In the genomic region with DNA sequence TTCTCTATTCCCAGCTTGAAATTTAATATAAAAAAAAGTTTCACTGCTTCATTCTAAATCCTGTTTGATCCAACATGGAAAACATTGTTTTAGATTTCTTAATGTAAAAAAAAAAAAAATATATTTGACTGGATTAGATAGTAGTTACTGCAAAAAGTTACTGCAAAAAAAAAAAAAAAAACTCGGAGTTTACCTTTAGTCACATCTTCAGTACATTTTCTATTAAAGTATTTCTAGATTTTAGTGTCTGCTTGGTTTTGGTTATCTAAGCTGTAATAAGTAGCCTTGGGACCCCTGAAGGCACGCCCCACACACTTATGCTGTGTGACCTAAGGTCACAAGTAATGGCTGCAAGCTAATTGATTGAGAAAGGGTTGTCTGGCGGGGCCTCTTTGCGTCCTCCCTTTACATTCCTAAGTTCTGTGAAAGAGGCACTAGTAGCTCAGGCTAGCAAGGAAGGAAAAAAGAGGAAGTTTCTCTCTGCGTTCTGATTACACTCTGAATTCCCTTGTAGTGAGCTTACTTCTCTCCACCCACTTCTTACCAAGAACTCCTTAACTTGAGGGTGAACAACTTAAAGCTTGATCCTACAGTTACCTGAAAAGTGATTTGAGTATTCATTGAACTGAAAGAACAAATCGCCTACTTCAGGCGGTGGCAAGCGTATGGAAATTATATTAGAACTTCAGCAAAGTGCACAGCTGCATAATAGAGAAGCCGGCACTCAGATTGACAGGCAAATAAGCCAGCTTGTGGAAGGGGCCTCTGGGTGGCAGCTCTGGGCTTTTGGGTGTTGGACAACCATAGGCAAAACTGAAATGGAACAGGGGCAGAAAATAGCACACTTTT, we compare ENCODE assay signal across 8 cellular contexts.
A peak's percentile ranks its signal among the peaks of the same experiment; 100 is the strongest.
DNase-seq lines count a peak whose midpoint lies in the region; ATAC-seq and TF ChIP-seq lines count a peak whose summit lies in the region.

No MANE protein-coding gene starts in this region.

- H3K9me3 ChIP-seq in esophagus (ENCODE audit: control insufficient read depth in 2 of 2, insufficient read depth in 1 of 2, low read depth in 1 of 2, low read length in 1 of 2) (no peaks in the 10 kb centered on the region), mucosa of descending colon (peaks cover 2% of the 10 kb centered on the region), uterus (peaks cover 0 to 5% of the 10 kb centered on the region in 2 donors)

- H3K36me3 ChIP-seq in esophagus (ENCODE audit: control insufficient read depth in 2 of 2, insufficient read depth in 2 of 2, low read length in 1 of 2) (no peaks in the 10 kb centered on the region), mucosa of descending colon (ENCODE audit: low read depth) (no peaks in the 10 kb centered on the region), uterus (no peaks in the 10 kb centered on the region)

- WGBS in esophagus, 2 donors: 11 to 15% methylated on average over 9 of the region's 9 CpGs

- no peaks in the 10 kb centered on the region for H3K27me3 Mint-ChIP-seq in activated T-cell treated with anti-CD3 and anti-CD28 coated beads, Interleukin-2, amount 50 U/mL, for 4 hours (ENCODE audit: low read depth)

- H3K4me1 Mint-ChIP-seq in activated T-cell treated with anti-CD3 and anti-CD28 coated beads, Interleukin-2, amount 50 U/mL, for 4 hours (ENCODE audit: low read depth): peaks cover 8% of the 10 kb centered on the region

- no peaks in the 10 kb centered on the region for H3K36me3 Mint-ChIP-seq in activated T-cell treated with anti-CD3 and anti-CD28 coated beads, Interleukin-2, amount 50 U/mL, for 4 hours (ENCODE audit: insufficient read depth)

- DNase-seq in GM10266 (ENCODE audit: extremely low spot score) (peak; percentile 13), SIG-M5 (lab: John Stamatoyannopoulos, UW) (peak; percentile 91), mucosa of descending colon (peak in 1 of 3 donors; percentile 28), uterus (peak; percentile 61 to 77)
- no peak for DNase-seq in activated T-cell treated with anti-CD3 and anti-CD28 coated beads, Interleukin-2, amount 50 U/mL, for 4 hours
- DNase-seq in stimulated activated CD4-positive, alpha-beta T cell treated with anti-CD3 and anti-CD28 coated beads, Interleukin-1b, Interleukin-23, amount 100 ng/mL, for 48 hours: no peak

- intact Hi-C loops in mucosa of descending colon (cut with DNase I, micrococcal nuclease): no loop called here
- intact Hi-C loops in uterus (cut with DNase I; ENCODE audit: low total_unique reads): no loop called here

- peak in 1 of 2 donors; percentile 38 for TF ChIP-seq POLR2A in uterus (IDR thresholded peaks at IDR 0.05)

- no peaks in the 10 kb centered on the region for H3K9me3 Mint-ChIP-seq in activated T-cell treated with anti-CD3 and anti-CD28 coated beads, Interleukin-2, amount 50 U/mL, for 4 hours

- H3K4me1 ChIP-seq in esophagus (ENCODE audit: control insufficient read depth in 2 of 2, insufficient read depth in 2 of 2, low read length in 1 of 2): no peaks in the 10 kb centered on the region
- no peaks in the 10 kb centered on the region for H3K4me1 ChIP-seq in mucosa of descending colon (ENCODE audit: low read depth)
- no peaks in the 10 kb centered on the region for H3K4me1 ChIP-seq in uterus

- peak overlapping the region; percentile 3 to 59 for H3K4me3 ChIP-seq in esophagus (ENCODE audit: low read depth in 1 of 2, low read length in 2 of 2)
- H3K4me3 ChIP-seq in mucosa of descending colon: no peak overlapping the region
- peak overlapping the region; percentile 39 to 40 for H3K4me3 ChIP-seq in uterus

- H3K27ac ChIP-seq in esophagus (ENCODE audit: low read depth in 2 of 2, low read length in 1 of 2) (peak overlapping the region; percentile 92 to 96), uterus (peak overlapping the region; percentile 84 to 98)

- TF ChIP-seq CTCF in GM10266 (IDR thresholded peaks at IDR 0.05; ENCODE audit: control insufficient read depth, insufficient read depth, low read depth, missing control alignments) (no peak), mucosa of descending colon (IDR thresholded peaks at IDR 0.05) (no peak), uterus (IDR thresholded peaks at IDR 0.05) (peak; percentile 6 to 28 (median 20))

- ATAC-seq in HG02870 (IDR thresholded peaks at IDR 0.05; ENCODE audit: unreplicated experiment): peak; percentile 69
- ATAC-seq in mucosa of descending colon: peak; percentile 38
- ATAC-seq in activated T-cell treated with anti-CD3 and anti-CD28 coated beads, Interleukin-2, amount 50 U/mL, for 4 hours: no peak

- no peak overlapping the region for H3K4me3 Mint-ChIP-seq in activated T-cell treated with anti-CD3 and anti-CD28 coated beads, Interleukin-2, amount 50 U/mL, for 4 hours

- H3K27me3 ChIP-seq in esophagus (ENCODE audit: control insufficient read depth in 1 of 2, insufficient read depth in 2 of 2, low read length in 2 of 2) (no peaks in the 10 kb centered on the region), uterus (no peaks in the 10 kb centered on the region)

Comparison
In these comparisons a context has a peak if more than half of its experiments do, and no peak if none do; other contexts are left out.
1. DNase-seq: peak in GM10266 (single experiment), SIG-M5 (single experiment) and uterus (2 of 2); none in activated T-cell treated with anti-CD3 and anti-CD28 coated beads, Interleukin-2, amount 50 U/mL, for 4 hours (single experiment) and stimulated activated CD4-positive, alpha-beta T cell treated with anti-CD3 and anti-CD28 coated beads, Interleukin-1b, Interleukin-23, amount 100 ng/mL, for 48 hours (single experiment).
2. CTCF ChIP-seq: peak in uterus (4 of 4); none in GM10266 (single experiment) and mucosa of descending colon (single experiment).
3. ATAC-seq: peak in HG02870 (single experiment) and mucosa of descending colon (single experiment); none in activated T-cell treated with anti-CD3 and anti-CD28 coated beads, Interleukin-2, amount 50 U/mL, for 4 hours (0 of 2).